ENCODE assay signal across 11 cellular contexts in genomic region chr19:38223119-38223523, GRCh38. TPM values are rescaled to one million over a fixed set of nuclear protein-coding genes. Genes with fewer than 3 reads are reported as not detected.
DNase-seq lines count a peak whose midpoint lies in the region; ATAC-seq and TF ChIP-seq lines count a peak whose summit lies in the region.
"Had no signal": no experiment of that assay in that cellular context is flagged by ENCODE, and none has a peak within 500 bp of the region (broad histone marks: within the 10 kb centered on the region; RNA-seq: fewer than 3 reads in every experiment).

No MANE protein-coding gene starts in this region.

- no peaks in the 10 kb centered on the region for H3K9me2 ChIP-seq in PC-3 (replicated peaks; ENCODE audit: low read length)

- H3K4me3 ChIP-seq in PC-3 (ENCODE audit: low read length) (peak overlapping the region; percentile 79), endodermal cell (ENCODE audit: low read length) (peak overlapping the region; percentile 81)

- CTCF ChIA-PET in PC-3 (lab: Charles Lee) = no interaction called here

- H3K79me2 ChIP-seq in PC-3 (ENCODE audit: low read length) = no peaks in the 10 kb centered on the region; the same call in 1 of the 2 replicates

- no peaks in the 10 kb centered on the region for H4K20me1 ChIP-seq in PC-3 (ENCODE audit: low read length)

- no peak for TF ChIP-seq CTCF in PC-3 (conservative IDR thresholded peaks at IDR 0.05; ENCODE audit: low read depth, low read length)
- no peak for TF ChIP-seq CTCF in endodermal cell (conservative IDR thresholded peaks at IDR 0.05)

- peaks cover 72% of the 10 kb centered on the region for H3K27me3 Mint-ChIP-seq in activated T-cell treated with anti-CD3 and anti-CD28 coated beads, Interleukin-2, amount 50 U/mL, for 72 hours (ENCODE audit: low read depth)
- H3K27me3 Mint-ChIP-seq in endodermal cell (ENCODE audit: insufficient read depth) = peaks cover 56% of the 10 kb centered on the region
- H3K27me3 Mint-ChIP-seq in stimulated activated memory B cell treated with anti-CD40 and anti-IgM and Interleukin-4, amounts not matched to agents 10 μg/mL and 1 μg/mL and 100 μg/mL, for 72 hours = peaks cover 89% of the 10 kb centered on the region

- peaks cover 18% of the 10 kb centered on the region for H3K4me1 Mint-ChIP-seq in activated T-cell treated with anti-CD3 and anti-CD28 coated beads, Interleukin-2, amount 50 U/mL, for 72 hours (ENCODE audit: low read depth)
- peaks cover 12% of the 10 kb centered on the region for H3K4me1 Mint-ChIP-seq in endodermal cell
- H3K4me1 Mint-ChIP-seq in stimulated activated memory B cell treated with anti-CD40 and anti-IgM and Interleukin-4, amounts not matched to agents 10 μg/mL and 1 μg/mL and 100 μg/mL, for 72 hours = peaks cover 40% of the 10 kb centered on the region

- H3K27ac ChIP-seq in PC-3 (ENCODE audit: low read length) (no peak overlapping the region), endodermal cell (ENCODE audit: low read depth, low read length) (no peak overlapping the region)

- POLR2A ChIA-PET in PC-3 (lab: Charles Lee; ENCODE audit: unreplicated experiment) = no interaction called here

- no peak for DNase-seq in activated T-cell treated with anti-CD3 and anti-CD28 coated beads, Interleukin-2, amount 50 U/mL, for 72 hours
- no peak for DNase-seq in activated T-cell treated with anti-CD3 and anti-CD28 coated beads, Interleukin-2, amount 50 U/mL, for 1 hour
- DNase-seq in PC-3 = no peak
- no peak for DNase-seq in endodermal cell
- no peak for DNase-seq in globus pallidus (ENCODE audit: low spot score)
- DNase-seq in glomerular visceral epithelial cell (ENCODE audit: extremely low spot score) = no peak
- DNase-seq in DMS114 treated with DMSO at 0.1 percent for 48 hours (lab: John Stamatoyannopoulos, UW; ENCODE audit: unreplicated experiment) = no peak
- DNase-seq: KBM-7, NCI-H446 had no signal

- H3K36me3 ChIP-seq in PC-3 (ENCODE audit: low read depth, low read length) (no peaks in the 10 kb centered on the region), endodermal cell (ENCODE audit: control insufficient read depth, insufficient read depth, low read length) (peaks cover 4% of the 10 kb centered on the region)

- no peaks in the 10 kb centered on the region for H3F3A ChIP-seq in PC-3 (ENCODE audit: low read length, unreplicated experiment)

- no peak overlapping the region for H3K27ac Mint-ChIP-seq in activated T-cell treated with anti-CD3 and anti-CD28 coated beads, Interleukin-2, amount 50 U/mL, for 72 hours
- H3K27ac Mint-ChIP-seq in endodermal cell = no peak overlapping the region
- no peak overlapping the region for H3K27ac Mint-ChIP-seq in stimulated activated memory B cell treated with anti-CD40 and anti-IgM and Interleukin-4, amounts not matched to agents 10 μg/mL and 1 μg/mL and 100 μg/mL, for 72 hours

- no peaks in the 10 kb centered on the region for H3K9me3 Mint-ChIP-seq in activated T-cell treated with anti-CD3 and anti-CD28 coated beads, Interleukin-2, amount 50 U/mL, for 72 hours
- no peaks in the 10 kb centered on the region for H3K9me3 Mint-ChIP-seq in endodermal cell
- no peaks in the 10 kb centered on the region for H3K9me3 Mint-ChIP-seq in stimulated activated memory B cell treated with anti-CD40 and anti-IgM and Interleukin-4, amounts not matched to agents 10 μg/mL and 1 μg/mL and 100 μg/mL, for 72 hours

- no TSS peak for BruUV-seq in PC-3 (replicated peaks; lab: Mats Ljungman, UMichigan)

- no peaks in the 10 kb centered on the region for H3K9me3 ChIP-seq in PC-3 (ENCODE audit: low read length)
- no peaks in the 10 kb centered on the region for H3K9me3 ChIP-seq in endodermal cell (ENCODE audit: control insufficient read depth, low read length)

- peak overlapping the region; percentile 26 to 63 for H3K4me3 Mint-ChIP-seq in activated T-cell treated with anti-CD3 and anti-CD28 coated beads, Interleukin-2, amount 50 U/mL, for 72 hours
- H3K4me3 Mint-ChIP-seq in endodermal cell = peak overlapping the region; percentile 66
- peak overlapping the region; percentile 72 for H3K4me3 Mint-ChIP-seq in stimulated activated memory B cell treated with anti-CD40 and anti-IgM and Interleukin-4, amounts not matched to agents 10 μg/mL and 1 μg/mL and 100 μg/mL, for 72 hours

- H2AFZ ChIP-seq in PC-3 (ENCODE audit: low read length) = peak overlapping the region; percentile 84; the same call in 1 of the 2 replicates

- H3K36me3 Mint-ChIP-seq in activated T-cell treated with anti-CD3 and anti-CD28 coated beads, Interleukin-2, amount 50 U/mL, for 72 hours (ENCODE audit: insufficient read depth in 2 of 2) = peaks cover 0 to 3% of the 10 kb centered on the region in 2 donors
- H3K36me3 Mint-ChIP-seq in endodermal cell (ENCODE audit: low read depth) = no peaks in the 10 kb centered on the region
- H3K36me3 Mint-ChIP-seq in stimulated activated memory B cell treated with anti-CD40 and anti-IgM and Interleukin-4, amounts not matched to agents 10 μg/mL and 1 μg/mL and 100 μg/mL, for 72 hours = no peaks in the 10 kb centered on the region

- no peaks in the 10 kb centered on the region for H3K4me1 ChIP-seq in PC-3 (ENCODE audit: insufficient read depth, low read length)
- H3K4me1 ChIP-seq in endodermal cell (ENCODE audit: control insufficient read depth, insufficient read depth, low read length) = no peaks in the 10 kb centered on the region

- intact Hi-C loops in PC-3 (cut with micrococcal nuclease) = no loop called here

- H3K9ac ChIP-seq in PC-3 (ENCODE audit: low read length) (peak overlapping the region; percentile 56; the same call in 1 of the 2 replicates), endodermal cell (ENCODE audit: extremely low read depth, low read length, poor library complexity, severe bottlenecking) (no peak overlapping the region)

- H3K4me2 ChIP-seq in PC-3 (ENCODE audit: low read length) = peak overlapping the region; percentile 92

- ATAC-seq in activated T-cell treated with anti-CD3 and anti-CD28 coated beads, Interleukin-2, amount 50 U/mL, for 72 hours (replicated peaks in 1 of 2) = no peak
- ATAC-seq in PC-3 = no peak
- no peak for ATAC-seq in stimulated activated memory B cell treated with anti-CD40 and anti-IgM and Interleukin-4, amounts not matched to agents 10 μg/mL and 1 μg/mL and 100 μg/mL, for 72 hours

- WGBS in endodermal cell (ENCODE audit: insufficient coverage in 1 of 2, insufficient read length in 1 of 2), 2 experiments = 94 to 98% methylated on average over 2 to 3 of the region's 3 CpGs

- H3K27me3 ChIP-seq in PC-3 (ENCODE audit: low read length) (no peaks in the 10 kb centered on the region), endodermal cell (ENCODE audit: control insufficient read depth, insufficient read depth, low read length, poor library complexity, severe bottlenecking) (peaks cover 7% of the 10 kb centered on the region)

RNA-seq across cellular contexts. Expression of gene DPF1, which starts 0.9 kb away (rescaled TPM):
- under 1 TPM; 0.65 to 0.99 TPM for total RNA-seq in activated T-cell treated with anti-CD3 and anti-CD28 coated beads, Interleukin-2, amount 50 U/mL, for 72 hours
- total RNA-seq in PC-3 (2014; rRNA removed) (7.7 and 8.1 TPM in 2 replicates), endodermal cell (1 to 10 TPM; 3.3 to 4.5 TPM)
- polyA plus RNA-seq in endodermal cell (2013, experiment 1 of 2) = 12.8 TPM
- 14.5 TPM for polyA plus RNA-seq in endodermal cell (2013, experiment 2 of 2)

RNA-seq across cellular contexts. Expression of gene PPP1R14A, which starts 33.1 kb away (rescaled TPM):
- total RNA-seq in activated T-cell treated with anti-CD3 and anti-CD28 coated beads, Interleukin-2, amount 50 U/mL, for 72 hours = 1 to 10 TPM; 1.7 to 3.8 TPM
- total RNA-seq in PC-3 (2014; rRNA removed) = not detected in 2 replicates
- total RNA-seq in endodermal cell = 10 to 100 TPM in 1 of 2 donors, 1 to 10 TPM in 1; 8.6 to 13.8 TPM
- 8.8 TPM for polyA plus RNA-seq in endodermal cell (2013, experiment 1 of 2)
- polyA plus RNA-seq in endodermal cell (2013, experiment 2 of 2) = 7.4 TPM
- total RNA-seq: SK-MEL-5 had no signal

RNA-seq across cellular contexts. Expression of gene SPINT2, which starts 41.3 kb away (rescaled TPM):
- total RNA-seq in activated T-cell treated with anti-CD3 and anti-CD28 coated beads, Interleukin-2, amount 50 U/mL, for 72 hours = 100 to 1,000 TPM in 1 of 2 donors, 10 to 100 TPM in 1; 89.1 to 115 TPM
- total RNA-seq in PC-3 (2014; rRNA removed) = 442 and 650 TPM in 2 replicates
- 100 to 1,000 TPM; 415 to 487 TPM for total RNA-seq in endodermal cell
- 136 TPM for polyA plus RNA-seq in endodermal cell (2013, experiment 1 of 2)
- 110 TPM for polyA plus RNA-seq in endodermal cell (2013, experiment 2 of 2)
- total RNA-seq: SK-MEL-5 had no signal
